Comparison of ENCODE assay signal across 8 cellular contexts in the genomic region with DNA sequence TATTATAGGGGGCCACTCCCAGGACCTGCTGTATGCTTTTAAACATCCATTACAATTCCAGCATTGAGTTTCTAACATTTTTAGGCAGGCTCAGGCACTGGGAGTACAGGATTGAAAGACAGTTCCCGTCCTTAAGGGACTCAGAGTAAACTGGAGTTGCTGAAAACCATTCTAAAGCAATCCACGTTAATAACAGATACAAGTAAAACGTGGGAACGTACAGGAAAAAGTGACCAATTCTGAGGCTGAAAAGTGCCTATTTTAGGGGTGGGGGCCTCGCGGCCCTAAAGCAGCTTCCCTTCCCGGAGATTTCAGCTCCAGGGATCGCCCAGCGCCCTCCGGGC. TPM values are rescaled to one million over a fixed set of nuclear protein-coding genes. Genes with fewer than 3 reads are reported as not detected.
DNase-seq lines count a peak whose midpoint lies in the region; ATAC-seq and TF ChIP-seq lines count a peak whose summit lies in the region.

No MANE protein-coding gene starts in this region.

- H3K27ac ChIP-seq in ascending aorta (peak overlapping the region; percentile 99), left lung (peak overlapping the region; percentile 96 to 97), thymus (ENCODE audit: low read depth) (peak overlapping the region; percentile 92)

- intact Hi-C loops in ascending aorta (cut with DNase I) (loop anchor here (1.0 to 5.0 kb wide), 4 partner anchors 20 to 719 kb away; partner anchors contain the start of gene FBXL17), left lung (cut with DNase I) (no loop called here)

- H3K9me3 ChIP-seq in ascending aorta (no peaks in the 10 kb centered on the region), left lung (no peaks in the 10 kb centered on the region), thymus (ENCODE audit: control insufficient read depth) (no peaks in the 10 kb centered on the region)

- 0% methylated on average over 10 of the region's 10 CpGs for WGBS in thymus

- H3K9me3 Mint-ChIP-seq in activated CD8-positive, alpha-beta memory T cell treated with anti-CD3 and anti-CD28 coated beads, Interleukin-2, amount 10 ng/mL, durations not matched to agents 7 days and 5 days (ENCODE audit: low read depth): no peaks in the 10 kb centered on the region

- H3K36me3 Mint-ChIP-seq in activated CD8-positive, alpha-beta memory T cell treated with anti-CD3 and anti-CD28 coated beads, Interleukin-2, amount 10 ng/mL, durations not matched to agents 7 days and 5 days: peaks cover 2% of the 10 kb centered on the region

- CTCF ChIA-PET in activated CD8-positive, alpha-beta memory T cell treated with anti-CD3 and anti-CD28 coated beads, Interleukin-2, amount 10 ng/mL, durations not matched to agents 7 days and 5 days (lab: Charles Lee): interaction anchor here (1.3 kb wide), 1 partner anchor 20 kb away, joined by 4 read pairs; no protein-coding TSS in a partner anchor

- no peak for ATAC-seq in activated CD8-positive, alpha-beta memory T cell treated with anti-CD3 and anti-CD28 coated beads, Interleukin-2, amount 10 ng/mL, durations not matched to agents 7 days and 5 days
- ATAC-seq in left lung (no peak), HG03342 (IDR thresholded peaks at IDR 0.05; ENCODE audit: unreplicated experiment) (no peak)

- H3K27me3 ChIP-seq in ascending aorta (no peaks in the 10 kb centered on the region), left lung (no peaks in the 10 kb centered on the region), thymus (ENCODE audit: control insufficient read depth, insufficient read depth) (no peaks in the 10 kb centered on the region)

- H3K4me3 ChIP-seq in ascending aorta: peak overlapping the region; percentile 85 to 86
- peak overlapping the region; percentile 89 to 98 for H3K4me3 ChIP-seq in left lung
- H3K4me3 ChIP-seq in thymus (ENCODE audit: low read length): peak overlapping the region; percentile 73

- peaks cover 20% of the 10 kb centered on the region for H3K4me1 Mint-ChIP-seq in activated CD8-positive, alpha-beta memory T cell treated with anti-CD3 and anti-CD28 coated beads, Interleukin-2, amount 10 ng/mL, durations not matched to agents 7 days and 5 days

- H3K36me3 ChIP-seq in ascending aorta (no peaks in the 10 kb centered on the region), left lung (no peaks in the 10 kb centered on the region), thymus (ENCODE audit: control insufficient read depth, insufficient read depth) (no peaks in the 10 kb centered on the region)

- peaks cover 10% of the 10 kb centered on the region for H3K27me3 Mint-ChIP-seq in activated CD8-positive, alpha-beta memory T cell treated with anti-CD3 and anti-CD28 coated beads, Interleukin-2, amount 10 ng/mL, durations not matched to agents 7 days and 5 days

- TF ChIP-seq CTCF in ascending aorta (IDR thresholded peaks at IDR 0.05): no peak
- TF ChIP-seq CTCF in left lung (IDR thresholded peaks at IDR 0.05): no peak

- peak overlapping the region; percentile 84 for H3K4me3 Mint-ChIP-seq in activated CD8-positive, alpha-beta memory T cell treated with anti-CD3 and anti-CD28 coated beads, Interleukin-2, amount 10 ng/mL, durations not matched to agents 7 days and 5 days

- peak overlapping the region; percentile 91 for H3K27ac Mint-ChIP-seq in activated CD8-positive, alpha-beta memory T cell treated with anti-CD3 and anti-CD28 coated beads, Interleukin-2, amount 10 ng/mL, durations not matched to agents 7 days and 5 days

- H3K4me1 ChIP-seq in ascending aorta (peaks cover 0 to 5% of the 10 kb centered on the region in 2 donors), left lung (peaks cover 4 to 17% of the 10 kb centered on the region in 2 donors), thymus (ENCODE audit: control insufficient read depth, insufficient read depth, low read length) (no peaks in the 10 kb centered on the region)

- DNase-seq in activated CD8-positive, alpha-beta memory T cell treated with anti-CD3 and anti-CD28 coated beads, Interleukin-2, amount 10 ng/mL, durations not matched to agents 7 days and 5 days: no peak
- no peak for DNase-seq in activated CD8-positive, alpha-beta memory T cell treated with anti-CD3 and anti-CD28 coated beads for 24 hours
- DNase-seq in ascending aorta (ENCODE audit: low spot score in 2 of 2) (no peak), left lung (no peak), NCI-H187 treated with DMSO at 0.1 percent for 48 hours (lab: John Stamatoyannopoulos, UW) (no peak), CD1c-positive myeloid dendritic cell (ENCODE audit: extremely low spot score) (no peak)

RNA-seq across cellular contexts. Expression of gene FER, which starts 0.3 kb away (rescaled TPM):
- 10 to 100 TPM in 1 of 2 experiments, 1 to 10 TPM in 1; 9.0 to 11.7 TPM for total RNA-seq in activated CD8-positive, alpha-beta memory T cell treated with anti-CD3 and anti-CD28 coated beads, Interleukin-2, amount 10 ng/mL, durations not matched to agents 7 days and 5 days
- total RNA-seq in ascending aorta: 11.8 TPM
- 10 to 100 TPM; 26.0 to 27.0 TPM for total RNA-seq in left lung
- 2.8 TPM for polyA plus RNA-seq in thymus
